ENCODE assay signal across 2 cellular contexts in genomic region chr7:49770838-49771237, GRCh38.
TF ChIP-seq lines count a peak whose summit lies in the region.

No MANE protein-coding gene starts in this region.

TF ChIP-seq in HepG2, 621 proteins besides CTCF, POLR2A, EP300 and RAD21 (continued from another document):
- TF ChIP-seq UBTF (CRISPR knock-in tag; IDR thresholded peaks at IDR 0.05) (no peak), HNRNPK (IDR thresholded peaks at IDR 0.05; ENCODE audit: low read depth, low read length, poor library complexity, severe bottlenecking) (peak; percentile 71)

TF ChIP-seq in WTC11, 78 proteins besides CTCF, POLR2A, EP300 and RAD21:
- TF ChIP-seq CDX4 (CRISPR knock-in tag; IDR thresholded peaks at IDR 0.05; ENCODE audit: borderline replicate concordance) (no peak), CREM (CRISPR knock-in tag; IDR thresholded peaks at IDR 0.05) (no peak), ZNF512 (CRISPR knock-in tag; IDR thresholded peaks at IDR 0.05; ENCODE audit: borderline replicate concordance) (peak; percentile 58; the same call in 1 of the 2 replicates)
